8 cellular contexts compared by ENCODE assay signal in genomic region chr14:71139058-71139946, GRCh38.
DNase-seq lines count a peak whose midpoint lies in the region; ATAC-seq, FAIRE-seq and TF ChIP-seq lines count a peak whose summit lies in the region.

No MANE protein-coding gene starts in this region.

- H3K27me3 Mint-ChIP-seq in activated CD4-positive, alpha-beta T cell treated with anti-CD3 and anti-CD28 coated beads, Interleukin-2, amount 10 ng/mL, durations not matched to agents 24 days and 14 days = no peaks in the 10 kb centered on the region

- TF ChIP-seq CTCF in 22Rv1 (IDR thresholded peaks at IDR 0.05) = peak; percentile 87
- peak; percentile 93 for TF ChIP-seq CTCF in lower lobe of right lung (IDR thresholded peaks at IDR 0.05)

- no peak overlapping the region for H3K4me3 Mint-ChIP-seq in activated CD4-positive, alpha-beta T cell treated with anti-CD3 and anti-CD28 coated beads, Interleukin-2, amount 10 ng/mL, durations not matched to agents 24 days and 14 days

- peaks cover 5% of the 10 kb centered on the region for H3K4me1 ChIP-seq in lower lobe of right lung

- no peaks in the 10 kb centered on the region for H3K9me3 ChIP-seq in lower lobe of right lung

- no peak for TF ChIP-seq POLR2A in GM12892 (IDR thresholded peaks at IDR 0.05; ENCODE audit: low read depth, low read length)

- peak; percentile 95 for FAIRE-seq in GM12892 (lab: Jason Lieb, UNC)

- DNase-seq in GM12892 (ENCODE audit: insufficient read length) (peak; percentile 50), NCI-H2171 treated with DMSO at 0.1 percent for 48 hours (lab: John Stamatoyannopoulos, UW) (peak; percentile 69), dermis blood vessel endothelial cell (peak; percentile 70), lower lobe of right lung (peak; percentile 65), NCI-H1436 treated with DMSO at 0.1 percent for 48 hours (lab: John Stamatoyannopoulos, UW) (no peak)
- DNase-seq in activated CD4-positive, alpha-beta T cell treated with anti-CD3 and anti-CD28 coated beads, Interleukin-2, amount 10 ng/mL, durations not matched to agents 24 days and 14 days = peak; percentile 89
- DNase-seq in stimulated activated CD8-positive, alpha-beta memory T cell treated with anti-CD3 and anti-CD28 coated beads, Interleukin-12 subunit alpha, Interleukin-12 subunit beta, amount 100 ng/mL, for 1 hour (ENCODE audit: low read depth) = peak; percentile 35

- no peak overlapping the region for H3K27ac Mint-ChIP-seq in activated CD4-positive, alpha-beta T cell treated with anti-CD3 and anti-CD28 coated beads, Interleukin-2, amount 10 ng/mL, durations not matched to agents 24 days and 14 days

- ATAC-seq in lower lobe of right lung = peak; percentile 68 to 84

- no peaks in the 10 kb centered on the region for H3K9me3 Mint-ChIP-seq in activated CD4-positive, alpha-beta T cell treated with anti-CD3 and anti-CD28 coated beads, Interleukin-2, amount 10 ng/mL, durations not matched to agents 24 days and 14 days

- H3K27ac ChIP-seq in 22Rv1 (no peak overlapping the region), lower lobe of right lung (no peak overlapping the region)

- H3K27me3 ChIP-seq in lower lobe of right lung (ENCODE audit: low read depth) = no peaks in the 10 kb centered on the region

- H3K36me3 ChIP-seq in lower lobe of right lung = no peaks in the 10 kb centered on the region

- intact Hi-C loops in activated CD4-positive, alpha-beta T cell treated with anti-CD3 and anti-CD28 coated beads, Interleukin-2, amount 10 ng/mL, durations not matched to agents 24 days and 14 days (cut with micrococcal nuclease) = loop anchor here (1.0 kb wide), 1 partner anchor 614 kb away; no protein-coding TSS in a partner anchor
- intact Hi-C loops in lower lobe of right lung (cut with DNase I) = loop anchor here (10.0 kb wide), 1 partner anchor 615 kb away; no protein-coding TSS in a partner anchor

- H3K4me3 ChIP-seq in lower lobe of right lung = no peak overlapping the region

- H3K36me3 Mint-ChIP-seq in activated CD4-positive, alpha-beta T cell treated with anti-CD3 and anti-CD28 coated beads, Interleukin-2, amount 10 ng/mL, durations not matched to agents 24 days and 14 days (ENCODE audit: low read depth) = peaks cover 3% of the 10 kb centered on the region

- H3K4me1 Mint-ChIP-seq in activated CD4-positive, alpha-beta T cell treated with anti-CD3 and anti-CD28 coated beads, Interleukin-2, amount 10 ng/mL, durations not matched to agents 24 days and 14 days = peaks cover 42% of the 10 kb centered on the region
